ENCODE assay signal across 8 cellular contexts in the genomic region with DNA sequence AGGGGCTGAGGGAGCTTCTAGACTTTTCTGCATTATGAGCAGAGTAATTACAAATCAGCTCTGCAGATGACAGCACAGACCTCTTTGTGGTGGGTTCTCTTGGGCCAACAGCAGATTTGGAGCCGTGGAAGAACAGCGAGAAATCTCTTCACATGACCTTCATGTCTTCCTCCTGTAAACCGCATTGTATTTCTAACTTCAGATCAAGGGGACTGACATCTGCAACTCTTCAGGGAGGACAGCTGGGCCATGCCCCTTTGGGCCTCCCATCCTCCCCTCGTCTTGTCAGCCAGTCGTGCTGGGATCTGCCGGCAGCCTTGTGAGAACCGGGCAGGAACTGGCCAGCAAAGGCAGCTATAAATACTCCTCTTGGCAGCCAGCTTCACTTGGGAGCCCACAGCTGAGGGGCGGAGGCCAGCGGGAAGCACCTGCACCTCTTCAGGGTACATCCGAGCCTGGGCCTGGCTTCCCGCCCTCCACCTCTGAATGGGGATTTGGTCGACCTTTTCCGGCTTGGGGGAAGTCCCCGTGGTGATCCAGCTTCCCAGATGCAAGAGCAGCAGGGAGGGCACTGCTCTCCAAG.
DNase-seq lines count a peak whose midpoint lies in the region; ATAC-seq lines count a peak whose summit lies in the region.

No MANE protein-coding gene starts in this region.

- peak; percentile 49 for ATAC-seq in GM18907 (IDR thresholded peaks at IDR 0.05; ENCODE audit: unreplicated experiment)
- peak; percentile 39 for ATAC-seq in HG03066 (IDR thresholded peaks at IDR 0.05; ENCODE audit: low read depth, unreplicated experiment)
- peak; percentile 2 for ATAC-seq in stimulated activated naive CD8-positive, alpha-beta T cell treated with anti-CD3 and anti-CD28 coated beads, Interleukin-15, amount 100 ng/mL, for 72 hours
- no peak for ATAC-seq in HG02840 (IDR thresholded peaks at IDR 0.05; ENCODE audit: low FRiP score, unreplicated experiment)

- H3K4me3 Mint-ChIP-seq in stimulated activated naive CD8-positive, alpha-beta T cell treated with anti-CD3 and anti-CD28 coated beads, Interleukin-15, amount 100 ng/mL, for 72 hours = peak overlapping the region in 1 of 2 donors; percentile 10

- H3K27me3 Mint-ChIP-seq in stimulated activated naive CD8-positive, alpha-beta T cell treated with anti-CD3 and anti-CD28 coated beads, Interleukin-15, amount 100 ng/mL, for 72 hours = peaks cover 16% of the 10 kb centered on the region

- no peak overlapping the region for H3K27ac Mint-ChIP-seq in stimulated activated naive CD8-positive, alpha-beta T cell treated with anti-CD3 and anti-CD28 coated beads, Interleukin-15, amount 100 ng/mL, for 72 hours

- H3K4me1 Mint-ChIP-seq in stimulated activated naive CD8-positive, alpha-beta T cell treated with anti-CD3 and anti-CD28 coated beads, Interleukin-15, amount 100 ng/mL, for 72 hours = peaks cover 15% of the 10 kb centered on the region

- H3K9me3 Mint-ChIP-seq in stimulated activated naive CD8-positive, alpha-beta T cell treated with anti-CD3 and anti-CD28 coated beads, Interleukin-15, amount 100 ng/mL, for 72 hours = no peaks in the 10 kb centered on the region

- DNase-seq in SHP77 treated with DMSO at 0.1 percent for 48 hours (lab: John Stamatoyannopoulos, UW) (peak; percentile 98), hepatic stellate cell (ENCODE audit: low spot score) (peak; percentile 19), SKM-1 treated with dmso at 0.1 percent for 144 hours (lab: John Stamatoyannopoulos, UW; ENCODE audit: unreplicated experiment) (no peak)
- DNase-seq in stimulated activated naive CD8-positive, alpha-beta T cell treated with anti-CD3 and anti-CD28 coated beads, Interleukin-15, amount 100 ng/mL, for 72 hours = no peak
- DNase-seq in stimulated activated CD4-positive, alpha-beta T cell treated with anti-CD3 and anti-CD28 coated beads, Interleukin-2, amount 100 ng/mL, for 48 hours = no peak

Comparison
In these comparisons a context has a peak if more than half of its experiments do, and no peak if none do; other contexts are left out.
1. DNase-seq: peak in SHP77 treated with DMSO at 0.1 percent for 48 hours (single experiment) and hepatic stellate cell (single experiment); none in stimulated activated naive CD8-positive, alpha-beta T cell treated with anti-CD3 and anti-CD28 coated beads, Interleukin-15, amount 100 ng/mL, for 72 hours (0 of 2), SKM-1 treated with dmso at 0.1 percent for 144 hours (single experiment) and stimulated activated CD4-positive, alpha-beta T cell treated with anti-CD3 and anti-CD28 coated beads, Interleukin-2, amount 100 ng/mL, for 48 hours (0 of 2).